11 cellular contexts compared by ENCODE assay signal in genomic region chr7:86785641-86786040, GRCh38.
DNase-seq lines count a peak whose midpoint lies in the region; ATAC-seq and TF ChIP-seq lines count a peak whose summit lies in the region.
"Had no signal": no experiment of that assay in that cellular context is flagged by ENCODE, and none has a peak within 500 bp of the region (broad histone marks: within the 10 kb centered on the region; RNA-seq: fewer than 3 reads in every experiment).

No MANE protein-coding gene starts in this region.

- TF ChIP-seq CTCF in GM10266 (IDR thresholded peaks at IDR 0.05; ENCODE audit: control insufficient read depth, insufficient read depth, low read depth, missing control alignments) (no peak), BE2C (IDR thresholded peaks at IDR 0.05; ENCODE audit: low read depth, low read length) (no peak)

- no peaks in the 10 kb centered on the region for H3K9me3 ChIP-seq in BE2C

- DNase-seq in GM10266 (ENCODE audit: extremely low spot score): peak; percentile 84
- no peak for DNase-seq in BE2C
- DNase-seq in GF-D8 (lab: John Stamatoyannopoulos, UW): no peak
- no peak for DNase-seq in AML-193 (lab: John Stamatoyannopoulos, UW)
- no peak for DNase-seq in T-helper 2 cell
- DNase-seq: activated CD8-positive, alpha-beta T cell treated with anti-CD3 and anti-CD28 coated beads, Interleukin-2, amount 10 ng/mL, durations not matched to agents 7 days and 5 days; NCI-H146 had no signal

- no peaks in the 10 kb centered on the region for H3K36me3 ChIP-seq in BE2C

- no peaks in the 10 kb centered on the region for H3K4me1 ChIP-seq in BE2C

- no peak overlapping the region for H3K4me3 ChIP-seq in BE2C (ENCODE audit: low read depth, low read length)
- H3K4me3 ChIP-seq: hepatocyte had no signal

- no peaks in the 10 kb centered on the region for H3K27me3 ChIP-seq in BE2C
- H3K27me3 ChIP-seq: hepatocyte had no signal

- ATAC-seq in GM19372 (IDR thresholded peaks at IDR 0.05; ENCODE audit: low read depth, unreplicated experiment) (peak; percentile 78), HG02798 (IDR thresholded peaks at IDR 0.05; ENCODE audit: poor library complexity, unreplicated experiment) (peak; percentile 77), HG03520 (IDR thresholded peaks at IDR 0.05; ENCODE audit: unreplicated experiment) (peak; percentile 74)
- ATAC-seq: activated CD8-positive, alpha-beta T cell treated with anti-CD3 and anti-CD28 coated beads, Interleukin-2, amount 10 ng/mL, durations not matched to agents 7 days and 5 days had no signal
